12 cellular contexts compared by ENCODE assay signal in the genomic region with DNA sequence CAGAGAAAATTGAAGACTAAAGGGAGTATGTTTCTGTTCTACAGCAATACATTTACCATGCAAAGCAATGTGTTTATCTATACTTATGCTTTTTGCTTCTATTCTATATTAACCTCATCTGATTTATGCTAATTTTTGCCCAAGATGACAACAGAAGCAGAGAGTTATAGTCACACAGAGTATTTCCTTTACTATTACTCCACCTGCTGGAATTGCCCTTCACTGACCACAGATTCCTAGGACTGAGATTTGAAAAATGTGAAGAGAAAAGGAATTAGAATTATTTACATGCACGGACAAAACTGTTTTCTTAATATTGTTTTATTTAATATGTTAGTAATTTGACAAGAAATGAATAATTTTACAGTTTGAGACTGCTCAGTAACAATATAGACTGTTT.
DNase-seq lines count a peak whose midpoint lies in the region; ATAC-seq and TF ChIP-seq lines count a peak whose summit lies in the region.
"Had no signal": no experiment of that assay in that cellular context is flagged by ENCODE, and none has a peak within 500 bp of the region (broad histone marks: within the 10 kb centered on the region; RNA-seq: fewer than 3 reads in every experiment).

No MANE protein-coding gene starts in this region.

- intact Hi-C loops in cardiac septum (cut with DNase I) = no loop called here
- intact Hi-C loops in activated CD4-positive, alpha-beta T cell treated with anti-CD3 and anti-CD28 coated beads for 36 hours (cut with DNase I, micrococcal nuclease) = no loop called here

- H3K27ac Mint-ChIP-seq in activated CD4-positive, alpha-beta T cell treated with anti-CD3 and anti-CD28 coated beads for 36 hours = no peak overlapping the region
- H3K27ac Mint-ChIP-seq: activated CD8-positive, alpha-beta memory T cell treated with anti-CD3 and anti-CD28 coated beads, Interleukin-2, amount 10 ng/mL, durations not matched to agents 7 days and 5 days had no signal

- H3K4me1 Mint-ChIP-seq in activated CD4-positive, alpha-beta T cell treated with anti-CD3 and anti-CD28 coated beads for 36 hours = no peaks in the 10 kb centered on the region
- H3K4me1 Mint-ChIP-seq: activated CD8-positive, alpha-beta memory T cell treated with anti-CD3 and anti-CD28 coated beads, Interleukin-2, amount 10 ng/mL, durations not matched to agents 7 days and 5 days had no signal

- H3K27ac ChIP-seq in 22Rv1 = no peak overlapping the region
- H3K27ac ChIP-seq: BLaER1, thoracic aorta had no signal

- CTCF ChIA-PET in activated CD4-positive, alpha-beta T cell treated with anti-CD3 and anti-CD28 coated beads for 36 hours (lab: Charles Lee) = no interaction called here

- DNase-seq in HuH-7 (ENCODE audit: low spot score) = peak; percentile 8
- DNase-seq in inferior parietal cortex (ENCODE audit: extremely low spot score) = peak; percentile 48
- no peak for DNase-seq in cardiac septum (ENCODE audit: low spot score)
- DNase-seq in activated CD4-positive, alpha-beta T cell treated with anti-CD3 and anti-CD28 coated beads for 36 hours = no peak
- DNase-seq: activated CD8-positive, alpha-beta memory T cell treated with anti-CD3 and anti-CD28 coated beads, Interleukin-2, amount 10 ng/mL, durations not matched to agents 7 days and 5 days; stimulated activated CD4-positive, alpha-beta T cell treated with anti-CD3 and anti-CD28 coated beads, Interleukin-4, amount 100 ng/mL, for 4 hours had no signal

- no peak overlapping the region for H3K4me3 Mint-ChIP-seq in activated CD4-positive, alpha-beta T cell treated with anti-CD3 and anti-CD28 coated beads for 36 hours
- H3K4me3 Mint-ChIP-seq: activated CD8-positive, alpha-beta memory T cell treated with anti-CD3 and anti-CD28 coated beads, Interleukin-2, amount 10 ng/mL, durations not matched to agents 7 days and 5 days had no signal

- H3K27me3 Mint-ChIP-seq in activated CD4-positive, alpha-beta T cell treated with anti-CD3 and anti-CD28 coated beads for 36 hours = no peaks in the 10 kb centered on the region
- H3K27me3 Mint-ChIP-seq: activated CD8-positive, alpha-beta memory T cell treated with anti-CD3 and anti-CD28 coated beads, Interleukin-2, amount 10 ng/mL, durations not matched to agents 7 days and 5 days had no signal

- H3K36me3 Mint-ChIP-seq in activated CD4-positive, alpha-beta T cell treated with anti-CD3 and anti-CD28 coated beads for 36 hours (ENCODE audit: low read depth) = no peaks in the 10 kb centered on the region
- H3K36me3 Mint-ChIP-seq: activated CD8-positive, alpha-beta memory T cell treated with anti-CD3 and anti-CD28 coated beads, Interleukin-2, amount 10 ng/mL, durations not matched to agents 7 days and 5 days had no signal

- peaks cover 10% of the 10 kb centered on the region for H3K9me3 Mint-ChIP-seq in activated CD4-positive, alpha-beta T cell treated with anti-CD3 and anti-CD28 coated beads for 36 hours (ENCODE audit: low read depth)

- ATAC-seq in SK-N-SH treated with all-trans-retinoic acid at 6 μM for 48 hours (0 out of 3 replicates have a peak, but pooled peaks have one; percentile 58), HG03520 (IDR thresholded peaks at IDR 0.05; ENCODE audit: unreplicated experiment) (no peak), GM18858 (IDR thresholded peaks at IDR 0.05; ENCODE audit: unreplicated experiment) (no peak)
- no peak for ATAC-seq in activated CD4-positive, alpha-beta T cell treated with anti-CD3 and anti-CD28 coated beads for 36 hours
- ATAC-seq: activated CD8-positive, alpha-beta memory T cell treated with anti-CD3 and anti-CD28 coated beads, Interleukin-2, amount 10 ng/mL, durations not matched to agents 7 days and 5 days had no signal

- TF ChIP-seq CTCF in 22Rv1 (IDR thresholded peaks at IDR 0.05) = peak; percentile 62

- POLR2A ChIA-PET in activated CD4-positive, alpha-beta T cell treated with anti-CD3 and anti-CD28 coated beads for 36 hours (lab: Charles Lee) = no interaction called here

TF ChIP-seq in SK-N-SH treated with all-trans-retinoic acid at 6 μM for 48 hours, 23 proteins besides CTCF, POLR2A, EP300 and RAD21 (continues in another document):
- no peak for TF ChIP-seq ZNF8 (CRISPR knock-in tag; IDR thresholded peaks at IDR 0.05)
- no peak for TF ChIP-seq ZFP3 (CRISPR knock-in tag; IDR thresholded peaks at IDR 0.05)
- no peak for TF ChIP-seq GLIS3 (CRISPR knock-in tag; IDR thresholded peaks at IDR 0.05)
- TF ChIP-seq OSR1 (CRISPR knock-in tag; IDR thresholded peaks at IDR 0.05) = no peak
- TF ChIP-seq CSRNP3 (CRISPR knock-in tag; IDR thresholded peaks at IDR 0.05) = no peak
- TF ChIP-seq, protein P1, sequence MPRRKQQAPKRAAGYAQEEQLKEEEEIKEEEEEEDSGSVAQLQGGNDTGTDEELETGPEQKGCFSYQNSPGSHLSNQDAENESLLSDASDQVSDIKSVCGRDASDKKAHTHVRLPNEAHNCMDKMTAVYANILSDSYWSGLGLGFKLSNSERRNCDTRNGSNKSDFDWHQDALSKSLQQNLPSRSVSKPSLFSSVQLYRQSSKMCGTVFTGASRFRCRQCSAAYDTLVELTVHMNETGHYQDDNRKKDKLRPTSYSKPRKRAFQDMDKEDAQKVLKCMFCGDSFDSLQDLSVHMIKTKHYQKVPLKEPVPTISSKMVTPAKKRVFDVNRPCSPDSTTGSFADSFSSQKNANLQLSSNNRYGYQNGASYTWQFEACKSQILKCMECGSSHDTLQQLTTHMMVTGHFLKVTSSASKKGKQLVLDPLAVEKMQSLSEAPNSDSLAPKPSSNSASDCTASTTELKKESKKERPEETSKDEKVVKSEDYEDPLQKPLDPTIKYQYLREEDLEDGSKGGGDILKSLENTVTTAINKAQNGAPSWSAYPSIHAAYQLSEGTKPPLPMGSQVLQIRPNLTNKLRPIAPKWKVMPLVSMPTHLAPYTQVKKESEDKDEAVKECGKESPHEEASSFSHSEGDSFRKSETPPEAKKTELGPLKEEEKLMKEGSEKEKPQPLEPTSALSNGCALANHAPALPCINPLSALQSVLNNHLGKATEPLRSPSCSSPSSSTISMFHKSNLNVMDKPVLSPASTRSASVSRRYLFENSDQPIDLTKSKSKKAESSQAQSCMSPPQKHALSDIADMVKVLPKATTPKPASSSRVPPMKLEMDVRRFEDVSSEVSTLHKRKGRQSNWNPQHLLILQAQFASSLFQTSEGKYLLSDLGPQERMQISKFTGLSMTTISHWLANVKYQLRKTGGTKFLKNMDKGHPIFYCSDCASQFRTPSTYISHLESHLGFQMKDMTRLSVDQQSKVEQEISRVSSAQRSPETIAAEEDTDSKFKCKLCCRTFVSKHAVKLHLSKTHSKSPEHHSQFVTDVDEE (CRISPR knock-in tag; IDR thresholded peaks at IDR 0.05) = no peak
- TF ChIP-seq CREB5 (CRISPR knock-in tag; IDR thresholded peaks at IDR 0.05; ENCODE audit: low read depth) = no peak
- TF ChIP-seq ISL1 (CRISPR knock-in tag; IDR thresholded peaks at IDR 0.05) = no peak
- no peak for TF ChIP-seq SNAI2 (CRISPR knock-in tag; IDR thresholded peaks at IDR 0.05)
- TF ChIP-seq, protein P2, sequence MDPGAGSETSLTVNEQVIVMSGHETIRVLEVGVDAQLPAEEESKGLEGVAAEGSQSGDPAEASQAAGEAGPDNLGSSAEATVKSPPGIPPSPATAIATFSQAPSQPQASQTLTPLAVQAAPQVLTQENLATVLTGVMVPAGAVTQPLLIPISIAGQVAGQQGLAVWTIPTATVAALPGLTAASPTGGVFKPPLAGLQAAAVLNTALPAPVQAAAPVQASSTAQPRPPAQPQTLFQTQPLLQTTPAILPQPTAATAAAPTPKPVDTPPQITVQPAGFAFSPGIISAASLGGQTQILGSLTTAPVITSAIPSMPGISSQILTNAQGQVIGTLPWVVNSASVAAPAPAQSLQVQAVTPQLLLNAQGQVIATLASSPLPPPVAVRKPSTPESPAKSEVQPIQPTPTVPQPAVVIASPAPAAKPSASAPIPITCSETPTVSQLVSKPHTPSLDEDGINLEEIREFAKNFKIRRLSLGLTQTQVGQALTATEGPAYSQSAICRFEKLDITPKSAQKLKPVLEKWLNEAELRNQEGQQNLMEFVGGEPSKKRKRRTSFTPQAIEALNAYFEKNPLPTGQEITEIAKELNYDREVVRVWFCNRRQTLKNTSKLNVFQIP (CRISPR knock-in tag; IDR thresholded peaks at IDR 0.05; ENCODE audit: borderline replicate concordance, low read depth) = no peak
- TF ChIP-seq ZFP30 (CRISPR knock-in tag; IDR thresholded peaks at IDR 0.05) = no peak
- TF ChIP-seq ZNF70 (CRISPR knock-in tag; IDR thresholded peaks at IDR 0.05) = no peak
- TF ChIP-seq ZNF565 (CRISPR knock-in tag; conservative IDR thresholded peaks at IDR 0.05; ENCODE audit: low read depth) = no peak

Comparison
In these comparisons a context has a peak if more than half of its experiments do, and no peak if none do; other contexts are left out.
1. DNase-seq: peak in HuH-7 (single experiment) and inferior parietal cortex (single experiment); none in cardiac septum (single experiment) and activated CD4-positive, alpha-beta T cell treated with anti-CD3 and anti-CD28 coated beads for 36 hours (single experiment).